ENCODE assay signal across 11 cellular contexts in genomic region chr1:209590405-209590804, GRCh38. TPM values are rescaled to one million over a fixed set of nuclear protein-coding genes. Genes with fewer than 3 reads are reported as not detected.
DNase-seq lines count a peak whose midpoint lies in the region; ATAC-seq and TF ChIP-seq lines count a peak whose summit lies in the region.
"Had no signal": no experiment of that assay in that cellular context is flagged by ENCODE, and none has a peak within 500 bp of the region (broad histone marks: within the 10 kb centered on the region; RNA-seq: fewer than 3 reads in every experiment).

No MANE protein-coding gene starts in this region.

- no peak overlapping the region for H3K27ac ChIP-seq in HEK293 (ENCODE audit: extremely low read depth, low read depth, low read length)
- H3K27ac ChIP-seq in angular gyrus (ENCODE audit: low read depth, low read length): peak overlapping the region; percentile 81
- no peak overlapping the region for H3K27ac ChIP-seq in gastroesophageal sphincter
- H3K27ac ChIP-seq: thoracic aorta had no signal

- H3K9me3 ChIP-seq in HEK293 (ENCODE audit: control insufficient read depth, insufficient read depth, low read depth, low read length) (no peaks in the 10 kb centered on the region), gastroesophageal sphincter (no peaks in the 10 kb centered on the region)
- H3K9me3 ChIP-seq: thoracic aorta had no signal

- H3K4me1 Mint-ChIP-seq in progenitor cell of endocrine pancreas (ENCODE audit: low read depth): peaks cover 5% of the 10 kb centered on the region

- DNase-seq in left ventricle myocardium superior (peak; percentile 33), progenitor cell of endocrine pancreas (ENCODE audit: low spot score, unreplicated experiment) (no peak), cerebellar nuclear complex (lab: John Stamatoyannopoulos, UW) (no peak)
- DNase-seq: Kasumi-1 had no signal

- no peak for TF ChIP-seq CTCF in HEK293 (tag by site-specific recombination; IDR thresholded peaks at IDR 0.05)
- peak; percentile 45 for TF ChIP-seq CTCF in progenitor cell of endocrine pancreas (IDR thresholded peaks at IDR 0.05; ENCODE audit: unreplicated experiment)
- TF ChIP-seq CTCF in gastroesophageal sphincter (IDR thresholded peaks at IDR 0.05): peak in 1 of 4 experiments; percentile 31

- H3K36me3 ChIP-seq in HEK293 (ENCODE audit: control insufficient read depth in 2 of 2, insufficient read depth in 1 of 2, low read length in 2 of 2) (no peaks in the 10 kb centered on the region), gastroesophageal sphincter (no peaks in the 10 kb centered on the region)
- H3K36me3 ChIP-seq: thoracic aorta had no signal

- H3K27ac Mint-ChIP-seq in progenitor cell of endocrine pancreas: no peak overlapping the region

- no peak overlapping the region for H3K4me3 ChIP-seq in HEK293 (ENCODE audit: low read depth, low read length)
- H3K4me3 ChIP-seq in gastroesophageal sphincter: no peak overlapping the region
- H3K4me3 ChIP-seq: thoracic aorta had no signal

- no peak overlapping the region for H3K4me3 Mint-ChIP-seq in progenitor cell of endocrine pancreas (ENCODE audit: low read depth)

- intact Hi-C loops in left ventricle myocardium superior (cut with micrococcal nuclease): no loop called here

- ATAC-seq in left ventricle myocardium superior (peak; percentile 40), GM21526 (IDR thresholded peaks at IDR 0.05; ENCODE audit: low FRiP score, unreplicated experiment) (no peak), GM21786 (IDR thresholded peaks at IDR 0.05; ENCODE audit: unreplicated experiment) (no peak), gastroesophageal sphincter (no peak)

- POLR2A ChIA-PET in HEK293 (lab: Yijun Ruan, JAX): no interaction called here

- no peak for TF ChIP-seq POLR2A in gastroesophageal sphincter (IDR thresholded peaks at IDR 0.05)

- no peak for TF ChIP-seq EP300 in gastroesophageal sphincter (IDR thresholded peaks at IDR 0.05)

- peaks cover 14% of the 10 kb centered on the region for H3K27me3 ChIP-seq in gastroesophageal sphincter

- no peaks in the 10 kb centered on the region for H3K36me3 Mint-ChIP-seq in progenitor cell of endocrine pancreas (ENCODE audit: insufficient read depth)

- no peaks in the 10 kb centered on the region for H3K4me1 ChIP-seq in HEK293 (ENCODE audit: control insufficient read depth, insufficient read depth, low read length)
- H3K4me1 ChIP-seq in gastroesophageal sphincter: peaks cover 0 to 7% (median 5%) of the 10 kb centered on the region in 3 donors

- CTCF ChIA-PET in HEK293 (lab: Yijun Ruan, JAX): interaction anchor here (0.6 to 4.0 kb wide), 31 partner anchors 9 to 927 kb away, joined by 3 to 46 read pairs (median 5); partner anchors contain the start of gene HSD11B1

- no peaks in the 10 kb centered on the region for H3K9me3 Mint-ChIP-seq in progenitor cell of endocrine pancreas (ENCODE audit: low read depth)

- WGBS in gastroesophageal sphincter (ENCODE audit: low coverage in 1 of 2), 2 donors: 59% methylated on average over 5 of the region's 6 CpGs; no CpG with 5 or more reads in 1 of the 2 donors

- H3K27me3 Mint-ChIP-seq in progenitor cell of endocrine pancreas: peaks cover 10% of the 10 kb centered on the region

TF ChIP-seq in HEK293, 187 proteins besides CTCF, POLR2A, EP300 and RAD21:
- TF ChIP-seq ZNF654 (tag by site-specific recombination; IDR thresholded peaks at IDR 0.05; ENCODE audit: low read depth): 0 out of 2 replicates have a peak, but pooled peaks have one; percentile 14
- no peak for TF ChIP-seq HOXD13 (CRISPR knock-in tag; IDR thresholded peaks at IDR 0.05; ENCODE audit: borderline replicate concordance)
TF ChIP-seq in HEK293: peak in this region for 1.

RNA-seq across cellular contexts. Expression of gene CAMK1G, which starts 6.9 kb away (rescaled TPM):
- total RNA-seq in left ventricle myocardium superior (not detected), progenitor cell of endocrine pancreas (2.4 and 2.7 TPM in 2 replicates), gastroesophageal sphincter (1 to 10 TPM in 2 of 4 donors, under 1 TPM in 2; 0.19 to 6.8 (median 0.84) TPM)
- total RNA-seq: T-helper 1 cell treated with Interleukin-12 subunit alpha and Interleukin-12 subunit beta and Interleukin-4 antibody, amounts not matched to agents 30 ng/mL and 1 ng/mL, for 36 hours; thoracic aorta had no signal
